In the genomic region with DNA sequence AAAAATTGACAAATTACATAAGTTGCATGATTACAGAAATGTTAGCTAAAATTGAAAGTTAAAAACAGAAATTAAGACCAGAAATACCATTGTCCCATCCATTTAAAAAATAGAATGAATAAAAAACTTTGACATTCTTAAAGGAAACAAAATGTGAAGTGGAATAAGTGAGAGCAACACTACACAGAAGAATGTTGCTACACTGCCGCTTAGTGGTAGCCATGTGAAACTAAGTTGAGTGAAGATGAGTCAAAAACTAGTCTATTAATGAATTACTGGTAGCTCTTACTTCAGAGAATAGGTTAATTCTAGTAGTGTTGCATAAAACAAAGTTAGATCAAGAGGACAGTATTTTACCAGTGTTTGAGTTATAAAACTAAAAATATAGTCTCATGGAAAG, we compare ENCODE assay signal across 9 cellular contexts.
DNase-seq lines count a peak whose midpoint lies in the region; ATAC-seq, FAIRE-seq and TF ChIP-seq lines count a peak whose summit lies in the region.
"Had no signal": no experiment of that assay in that cellular context is flagged by ENCODE, and none has a peak within 500 bp of the region (broad histone marks: within the 10 kb centered on the region; RNA-seq: fewer than 3 reads in every experiment).

No MANE protein-coding gene starts in this region.

- H3K9me3 ChIP-seq in Caco-2 (no peaks in the 10 kb centered on the region), keratinocyte (ENCODE audit: control insufficient read depth, low read depth, low read length) (no peaks in the 10 kb centered on the region)

- ATAC-seq in GM18907 (IDR thresholded peaks at IDR 0.05; ENCODE audit: unreplicated experiment) (peak; percentile 96), HG03565 (IDR thresholded peaks at IDR 0.05; ENCODE audit: unreplicated experiment) (peak; percentile 86)

- no peaks in the 10 kb centered on the region for H3K27me3 Mint-ChIP-seq in Caco-2 (ENCODE audit: insufficient read depth, unreplicated experiment)
- H3K27me3 Mint-ChIP-seq: memory B cell had no signal

- H3K4me1 Mint-ChIP-seq in Caco-2 (ENCODE audit: low read depth, unreplicated experiment): no peaks in the 10 kb centered on the region
- H3K4me1 Mint-ChIP-seq: memory B cell had no signal

- TF ChIP-seq CTCF in Caco-2 (IDR thresholded peaks at IDR 0.05; ENCODE audit: insufficient read depth in 1 of 2, low read depth in 1 of 2, low read length in 1 of 2, severe bottlenecking in 1 of 2, unreplicated experiment in 1 of 2): peak; percentile 37 to 56
- TF ChIP-seq CTCF in keratinocyte (optimal IDR thresholded peaks at IDR 0.05 in 1 of 3, IDR thresholded peaks at IDR 0.05 in 1 of 3, conservative IDR thresholded peaks at IDR 0.05 in 1 of 3; ENCODE audit: extremely low read depth in 1 of 3, insufficient read depth in 2 of 3, low read length in 3 of 3): peak in 2 of 3 experiments; percentile 58 to 61

- CTCF ChIA-PET in Caco-2 (lab: Charles Lee): interaction anchor here (2.0 kb wide), 1 partner anchor 139 kb away, joined by 17 read pairs; no protein-coding TSS in a partner anchor

- H3K4me1 ChIP-seq in Caco-2: peaks cover 10% of the 10 kb centered on the region
- no peaks in the 10 kb centered on the region for H3K4me1 ChIP-seq in keratinocyte (ENCODE audit: control insufficient read depth, extremely low read depth, insufficient read depth, low read length)

- H3K9ac ChIP-seq in keratinocyte (ENCODE audit: control insufficient read depth, extremely low read depth, insufficient read depth, low read length): no peak overlapping the region

- no peaks in the 10 kb centered on the region for H3K79me2 ChIP-seq in keratinocyte (ENCODE audit: control insufficient read depth, insufficient read depth, low read length)

- no peak overlapping the region for H3K27ac Mint-ChIP-seq in Caco-2 (ENCODE audit: unreplicated experiment)
- H3K27ac Mint-ChIP-seq: memory B cell had no signal

- dilution Hi-C loops in keratinocyte (cut with MboI; ENCODE audit: extremely low pct_ligation_motif_present, low sequenced_read_pairs): no loop called here

- H3K4me3 Mint-ChIP-seq in Caco-2 (ENCODE audit: unreplicated experiment): no peak overlapping the region
- H3K4me3 Mint-ChIP-seq: memory B cell had no signal

- no peak overlapping the region for H2AFZ ChIP-seq in keratinocyte (ENCODE audit: control insufficient read depth, low read length)

- no peak overlapping the region for H3K27ac ChIP-seq in keratinocyte (ENCODE audit: control insufficient read depth, insufficient read depth, low read length)

- H4K20me1 ChIP-seq in keratinocyte (ENCODE audit: control insufficient read depth, extremely low read depth, insufficient read depth, low read length): no peaks in the 10 kb centered on the region

- peaks cover 12% of the 10 kb centered on the region for H3K9me3 Mint-ChIP-seq in Caco-2 (ENCODE audit: unreplicated experiment)

- no peaks in the 10 kb centered on the region for H3K36me3 Mint-ChIP-seq in Caco-2 (ENCODE audit: insufficient read depth, unreplicated experiment)
- H3K36me3 Mint-ChIP-seq: memory B cell had no signal

- no TSS peak for BruUV-seq in Caco-2 (replicated peaks; lab: Mats Ljungman, UMichigan)

- no peak overlapping the region for H3K4me2 ChIP-seq in keratinocyte (ENCODE audit: control insufficient read depth, extremely low read depth, insufficient read depth, low read depth, low read length)

- H3K9me1 ChIP-seq in keratinocyte (ENCODE audit: control insufficient read depth, extremely low read depth, insufficient read depth, low read length): no peaks in the 10 kb centered on the region

- H3K27me3 ChIP-seq in Caco-2 (replicated peaks; ENCODE audit: control insufficient read depth, insufficient read depth, low read length): no peaks in the 10 kb centered on the region
- no peaks in the 10 kb centered on the region for H3K27me3 ChIP-seq in keratinocyte (ENCODE audit: control insufficient read depth, extremely low read depth, insufficient read depth, low read length)

- intact Hi-C loops in Caco-2 (cut with micrococcal nuclease; ENCODE audit: unreplicated experiment): loop anchor here (1.0 to 10.0 kb wide), 4 partner anchors 16 to 1332 kb away; no protein-coding TSS in a partner anchor

- H3K4me3 ChIP-seq in Caco-2 (ENCODE audit: low read depth, low read length) (no peak overlapping the region), keratinocyte (ENCODE audit: control insufficient read depth in 2 of 3, extremely low read depth in 1 of 3, insufficient read depth in 2 of 3, low read depth in 1 of 3, low read length in 3 of 3) (no peak overlapping the region)

- DNase-seq in Caco-2: peak; percentile 37 to 41
- DNase-seq in keratinocyte (ENCODE audit: low read depth, low spot score): peak; percentile 0
- DNase-seq in GOT3 (lab: John Stamatoyannopoulos, UW): no peak
- no peak for DNase-seq in middle frontal gyrus (ENCODE audit: extremely low spot score, low spot score)
- DNase-seq in HuH-7.5 (ENCODE audit: low spot score): no peak

- POLR2A ChIA-PET in Caco-2 (lab: Charles Lee): no interaction called here

- H3K36me3 ChIP-seq in Caco-2 (ENCODE audit: control insufficient read depth, insufficient read depth, low read length) (no peaks in the 10 kb centered on the region), keratinocyte (ENCODE audit: control insufficient read depth in 2 of 2, extremely low read depth in 1 of 2, insufficient read depth in 2 of 2, low read length in 2 of 2) (no peaks in the 10 kb centered on the region)

- FAIRE-seq in TTC549 (lab: Jason Lieb, UNC) (peak; percentile 71), keratinocyte (lab: Jason Lieb, UNC) (no peak)

Comparison
In these comparisons a context has a peak if more than half of its experiments do, and no peak if none do; other contexts are left out.
1. DNase-seq: peak in Caco-2 (2 of 2) and keratinocyte (single experiment); none in GOT3 (single experiment), middle frontal gyrus (single experiment) and HuH-7.5 (single experiment).